In genomic region chr17:41865596-41865893, GRCh38 we compare ENCODE assay signal across 8 cellular contexts. TPM values are rescaled to one million over a fixed set of nuclear protein-coding genes. Genes with fewer than 3 reads are reported as not detected.
DNase-seq lines count a peak whose midpoint lies in the region; ATAC-seq and TF ChIP-seq lines count a peak whose summit lies in the region.

No MANE protein-coding gene starts in this region.

- in situ Hi-C loops in HAP-1 (cut with MboI; ENCODE audit: low sequenced_read_pairs): no loop called here

- H3K4me3 ChIP-seq in HAP-1 (peak overlapping the region; percentile 99), WI38 (ENCODE audit: low read depth, low read length) (peak overlapping the region; percentile 24; the same call in 1 of the 2 replicates), right cardiac atrium (ENCODE audit: low read length) (peak overlapping the region; percentile 26)

- no peaks in the 10 kb centered on the region for H3K9me3 Mint-ChIP-seq in stimulated activated naive B cell treated with anti-CD40 and anti-IgM and Interleukin-4, amounts not matched to agents 10 μg/mL and 1 μg/mL and 100 μg/mL, for 72 hours

- no peaks in the 10 kb centered on the region for H3K27me3 Mint-ChIP-seq in stimulated activated naive B cell treated with anti-CD40 and anti-IgM and Interleukin-4, amounts not matched to agents 10 μg/mL and 1 μg/mL and 100 μg/mL, for 72 hours

- H3K27me3 ChIP-seq in HAP-1 (ENCODE audit: low read depth): no peaks in the 10 kb centered on the region
- no peaks in the 10 kb centered on the region for H3K27me3 ChIP-seq in right cardiac atrium (ENCODE audit: control insufficient read depth, insufficient read depth)

- peaks cover 13 to 23% of the 10 kb centered on the region in 2 donors for H3K36me3 Mint-ChIP-seq in stimulated activated naive B cell treated with anti-CD40 and anti-IgM and Interleukin-4, amounts not matched to agents 10 μg/mL and 1 μg/mL and 100 μg/mL, for 72 hours

- WGBS in right cardiac atrium: 1% methylated on average over 10 of the region's 10 CpGs

- peaks cover 12 to 22% of the 10 kb centered on the region in 2 donors for H3K4me1 Mint-ChIP-seq in stimulated activated naive B cell treated with anti-CD40 and anti-IgM and Interleukin-4, amounts not matched to agents 10 μg/mL and 1 μg/mL and 100 μg/mL, for 72 hours

- H3K9me3 ChIP-seq in HAP-1 (no peaks in the 10 kb centered on the region), right cardiac atrium (ENCODE audit: control insufficient read depth, low read length) (no peaks in the 10 kb centered on the region)

- no peak for DNase-seq in HAP-1 (ENCODE audit: low spot score in 2 of 2)
- DNase-seq in right cardiac atrium: no peak
- no peak for DNase-seq in stimulated activated naive B cell treated with anti-CD40 and anti-IgM and Interleukin-4, amounts not matched to agents 10 μg/mL and 1 μg/mL and 100 μg/mL, for 72 hours
- no peak for DNase-seq in NK-92 (lab: John Stamatoyannopoulos, UW; ENCODE audit: unreplicated experiment)
- DNase-seq in NCI-H1092 (lab: John Stamatoyannopoulos, UW): no peak
- no peak for DNase-seq in activated CD4-positive, alpha-beta T cell treated with anti-CD3 and anti-CD28 coated beads, Interleukin-2, amount 50 U/mL, for 4 hours

- H3K4me1 ChIP-seq in HAP-1: peaks cover 13% of the 10 kb centered on the region
- H3K4me1 ChIP-seq in right cardiac atrium (ENCODE audit: control insufficient read depth, insufficient read depth, low read length): peaks cover 4% of the 10 kb centered on the region

- ATAC-seq in right cardiac atrium (no peak), GM18873 (IDR thresholded peaks at IDR 0.05; ENCODE audit: low FRiP score, unreplicated experiment) (no peak)
- no peak for ATAC-seq in stimulated activated naive B cell treated with anti-CD40 and anti-IgM and Interleukin-4, amounts not matched to agents 10 μg/mL and 1 μg/mL and 100 μg/mL, for 72 hours (replicated peaks)

- H3K27ac Mint-ChIP-seq in stimulated activated naive B cell treated with anti-CD40 and anti-IgM and Interleukin-4, amounts not matched to agents 10 μg/mL and 1 μg/mL and 100 μg/mL, for 72 hours: peak overlapping the region; percentile 84

- intact Hi-C loops in right cardiac atrium (cut with DNase I): no loop called here

- peak overlapping the region; percentile 74 for H3K27ac ChIP-seq in right cardiac atrium (ENCODE audit: low read length)

- H3K4me3 Mint-ChIP-seq in stimulated activated naive B cell treated with anti-CD40 and anti-IgM and Interleukin-4, amounts not matched to agents 10 μg/mL and 1 μg/mL and 100 μg/mL, for 72 hours: no peak overlapping the region

- no peak for TF ChIP-seq CTCF in WI38 (IDR thresholded peaks at IDR 0.05; ENCODE audit: low read depth, low read length)

- H3K36me3 ChIP-seq in HAP-1 (replicated peaks): peaks cover 40% of the 10 kb centered on the region

RNA-seq across cellular contexts. Expression of gene KLHL11, which starts 0.3 kb away (rescaled TPM):
- 1 to 10 TPM; 5.1 to 6.7 (median 5.5) TPM for total RNA-seq in right cardiac atrium
- 1.9 TPM for polyA plus RNA-seq in right cardiac atrium

RNA-seq across cellular contexts. Expression of gene KLHL10, which starts 27.9 kb away (rescaled TPM):
- under 1 TPM in 3 of 4 donors, not detected in 1; 0.26 to 0.33 (median 0.28) TPM for total RNA-seq in right cardiac atrium
- polyA plus RNA-seq in right cardiac atrium: 0.09 TPM

RNA-seq across cellular contexts. Expression of gene NT5C3B, which starts 29.5 kb away (rescaled TPM):
- 10 to 100 TPM; 29.1 to 46.6 (median 32.1) TPM for total RNA-seq in right cardiac atrium
- 40.5 TPM for polyA plus RNA-seq in right cardiac atrium

RNA-seq across cellular contexts. Expression of gene FKBP10, which starts 52.7 kb away (rescaled TPM):
- total RNA-seq in right cardiac atrium: 10 to 100 TPM; 26.5 to 42.7 (median 38.8) TPM
- polyA plus RNA-seq in right cardiac atrium: 24.8 TPM

RNA-seq across cellular contexts. Expression of gene ACLY, which starts 53.2 kb away (rescaled TPM):
- total RNA-seq in right cardiac atrium: 10 to 100 TPM; 24.7 to 50.8 (median 38.4) TPM
- polyA plus RNA-seq in right cardiac atrium: 23.0 TPM

Comparison
In these comparisons a context has a peak if more than half of its experiments do, and no peak if none do; other contexts are left out.
1. H3K4me3 ChIP-seq: peak in every context shown above with its lines; median percentile 99 in HAP-1; 26 in right cardiac atrium; 24 in WI38.